In genomic region chr4:18021470-18021719, GRCh38 we compare ENCODE assay signal across 8 cellular contexts. TPM values are rescaled to one million over a fixed set of nuclear protein-coding genes. Genes with fewer than 3 reads are reported as not detected.
DNase-seq lines count a peak whose midpoint lies in the region; ATAC-seq and TF ChIP-seq lines count a peak whose summit lies in the region.

No MANE protein-coding gene starts in this region.

- H3F3A ChIP-seq in neural progenitor cell (ENCODE audit: low read depth), result peaks cover 22% of the 10 kb centered on the region

- peaks cover 5 to 22% of the 10 kb centered on the region in 2 donors for H3K27me3 Mint-ChIP-seq in CD4-positive, alpha-beta memory T cell
- peaks cover 37% of the 10 kb centered on the region for H3K27me3 Mint-ChIP-seq in endodermal cell (ENCODE audit: insufficient read depth)
- peaks cover 6% of the 10 kb centered on the region for H3K27me3 Mint-ChIP-seq in neural progenitor cell (ENCODE audit: insufficient read depth, low read depth)

- peak overlapping the region; percentile 88 to 95 (median 91) for H3K4me3 Mint-ChIP-seq in CD4-positive, alpha-beta memory T cell
- H3K4me3 Mint-ChIP-seq in endodermal cell (peak overlapping the region; percentile 90), neural progenitor cell (peak overlapping the region; percentile 95)

- H3K4me1 ChIP-seq in CD4-positive, alpha-beta memory T cell (ENCODE audit: insufficient read depth, low read length), result peaks cover 24% of the 10 kb centered on the region
- H3K4me1 ChIP-seq in endodermal cell (ENCODE audit: control insufficient read depth, insufficient read depth, low read length) (peaks cover 2% of the 10 kb centered on the region), neural progenitor cell (peaks cover 10% of the 10 kb centered on the region)

- H3K27me3 ChIP-seq in CD4-positive, alpha-beta memory T cell (ENCODE audit: insufficient read depth, low read length), result peaks cover 6% of the 10 kb centered on the region
- H3K27me3 ChIP-seq in endodermal cell (ENCODE audit: control insufficient read depth, insufficient read depth, low read length, poor library complexity, severe bottlenecking) (peaks cover 27% of the 10 kb centered on the region), neural progenitor cell (peaks cover 30% of the 10 kb centered on the region)

- no peak for DNase-seq in CD4-positive, alpha-beta memory T cell
- DNase-seq in NCI-H69 (lab: John Stamatoyannopoulos, UW) (peak; percentile 75), endodermal cell (no peak), neural progenitor cell (ENCODE audit: low spot score) (no peak), G401 (ENCODE audit: low spot score) (no peak), NCI-H1694 treated with DMSO at 0.1 percent for 48 hours (lab: John Stamatoyannopoulos, UW) (no peak)

- H2AFZ ChIP-seq in neural progenitor cell (replicated peaks), result peak overlapping the region; percentile 83

- no peaks in the 10 kb centered on the region for H3K9me3 ChIP-seq in CD4-positive, alpha-beta memory T cell (ENCODE audit: control insufficient read depth in 1 of 2, low read length in 2 of 2)
- no peaks in the 10 kb centered on the region for H3K9me3 ChIP-seq in endodermal cell (ENCODE audit: control insufficient read depth, low read length)
- no peaks in the 10 kb centered on the region for H3K9me3 ChIP-seq in neural progenitor cell (ENCODE audit: low read depth)

- CTCF ChIA-PET in CD4-positive, alpha-beta memory T cell (lab: Charles Lee; ENCODE audit: partially characterized antibody), result no interaction called here

- peak overlapping the region in 1 of 2 donors; percentile 68 for H3K4me3 ChIP-seq in CD4-positive, alpha-beta memory T cell (ENCODE audit: low read length in 2 of 2)
- H3K4me3 ChIP-seq in endodermal cell (ENCODE audit: low read length) (peak overlapping the region; percentile 95), neural progenitor cell (peak overlapping the region; percentile 77)

- in situ Hi-C loops in G401 (cut with HindIII; ENCODE audit: low sequenced_read_pairs), result no loop called here

- H3K36me3 Mint-ChIP-seq in CD4-positive, alpha-beta memory T cell, result peaks cover 0 to 9% of the 10 kb centered on the region in 2 donors
- H3K36me3 Mint-ChIP-seq in endodermal cell (ENCODE audit: low read depth), result no peaks in the 10 kb centered on the region
- peaks cover 8% of the 10 kb centered on the region for H3K36me3 Mint-ChIP-seq in neural progenitor cell

- peak overlapping the region; percentile 78 for H3K9ac ChIP-seq in endodermal cell (ENCODE audit: extremely low read depth, low read length, poor library complexity, severe bottlenecking)
- peak overlapping the region; percentile 92 for H3K9ac ChIP-seq in neural progenitor cell

- ATAC-seq in GM21723 (IDR thresholded peaks at IDR 0.05; ENCODE audit: unreplicated experiment) (peak; percentile 9), GM19467 (IDR thresholded peaks at IDR 0.05; ENCODE audit: unreplicated experiment) (no peak)

- H3K4me1 Mint-ChIP-seq in CD4-positive, alpha-beta memory T cell, result peaks cover 12 to 33% (median 20%) of the 10 kb centered on the region in 4 donors
- H3K4me1 Mint-ChIP-seq in endodermal cell, result peaks cover 9% of the 10 kb centered on the region
- peaks cover 25% of the 10 kb centered on the region for H3K4me1 Mint-ChIP-seq in neural progenitor cell

- intact Hi-C loops in CD4-positive, alpha-beta memory T cell (cut with micrococcal nuclease), result loop anchor here (1.0 to 10.0 kb wide), 3 partner anchors 407 to 1797 kb away; partner anchors contain the start of genes MED28, QDPR and TAPT1

- H3K36me3 ChIP-seq in CD4-positive, alpha-beta memory T cell (ENCODE audit: insufficient read depth, low read length), result no peaks in the 10 kb centered on the region
- H3K36me3 ChIP-seq in endodermal cell (ENCODE audit: control insufficient read depth, insufficient read depth, low read length) (no peaks in the 10 kb centered on the region), neural progenitor cell (no peaks in the 10 kb centered on the region)

- peaks cover 41% of the 10 kb centered on the region for H4K20me1 ChIP-seq in neural progenitor cell (ENCODE audit: low read depth)

- POLR2A ChIA-PET in CD4-positive, alpha-beta memory T cell (lab: Charles Lee; ENCODE audit: partially characterized antibody), result interaction anchor here (1.0 to 1.6 kb wide), 2 partner anchors 12 to 194 kb away, joined by 3 read pairs; no protein-coding TSS in a partner anchor

- H3K79me2 ChIP-seq in neural progenitor cell (ENCODE audit: low read depth), result peaks cover 44% of the 10 kb centered on the region

- H3K27ac Mint-ChIP-seq in CD4-positive, alpha-beta memory T cell, result peak overlapping the region in 4 of 7 donors; percentile 85 to 90 (median 88)
- peak overlapping the region; percentile 89 for H3K27ac Mint-ChIP-seq in endodermal cell
- H3K27ac Mint-ChIP-seq in neural progenitor cell, result no peak overlapping the region

- peak overlapping the region; percentile 87 for H3K4me2 ChIP-seq in neural progenitor cell

- no peaks in the 10 kb centered on the region for H3K9me3 Mint-ChIP-seq in CD4-positive, alpha-beta memory T cell
- no peaks in the 10 kb centered on the region for H3K9me3 Mint-ChIP-seq in endodermal cell
- H3K9me3 Mint-ChIP-seq in neural progenitor cell, result peaks cover 12% of the 10 kb centered on the region

- H3K27ac ChIP-seq in CD4-positive, alpha-beta memory T cell (ENCODE audit: low read depth, low read length), result peak overlapping the region; percentile 61
- H3K27ac ChIP-seq in endodermal cell (ENCODE audit: low read depth, low read length), result peak overlapping the region; percentile 97
- peak overlapping the region; percentile 95 for H3K27ac ChIP-seq in neural progenitor cell

- WGBS in endodermal cell (ENCODE audit: insufficient coverage in 1 of 2, insufficient read length in 1 of 2), 2 experiments, result 0% methylated on average over 34 of the region's 34 CpGs; no CpG with 5 or more reads in 1 of the 2 experiments

- no peak for TF ChIP-seq CTCF in endodermal cell (conservative IDR thresholded peaks at IDR 0.05)
- TF ChIP-seq CTCF in neural progenitor cell (IDR thresholded peaks at IDR 0.05), result no peak

RNA-seq across cellular contexts. Expression of gene LCORL, which starts 0.2 kb away (rescaled TPM):
- 10 to 100 TPM; 11.3 to 14.5 TPM for total RNA-seq in CD4-positive, alpha-beta memory T cell
- polyA plus RNA-seq in CD4-positive, alpha-beta memory T cell, result 1 to 10 TPM; 5.9 to 6.8 TPM
- total RNA-seq in endodermal cell (10 to 100 TPM; 20.4 to 34.5 TPM), neural progenitor cell (ENCODE audit: low replicate concordance) (53.6 and 65.5 TPM in 2 replicates)
- 43.8 TPM for polyA plus RNA-seq in endodermal cell (2013, experiment 1 of 2)
- polyA plus RNA-seq in endodermal cell (2013, experiment 2 of 2), result 41.0 TPM
- total RNA-seq in G401 (2014; rRNA removed; shearing (Covaris generic)), result 13.7 and 14.5 TPM in 2 replicates
